Comparison of ENCODE assay signal across 16 cellular contexts in the genomic region with DNA sequence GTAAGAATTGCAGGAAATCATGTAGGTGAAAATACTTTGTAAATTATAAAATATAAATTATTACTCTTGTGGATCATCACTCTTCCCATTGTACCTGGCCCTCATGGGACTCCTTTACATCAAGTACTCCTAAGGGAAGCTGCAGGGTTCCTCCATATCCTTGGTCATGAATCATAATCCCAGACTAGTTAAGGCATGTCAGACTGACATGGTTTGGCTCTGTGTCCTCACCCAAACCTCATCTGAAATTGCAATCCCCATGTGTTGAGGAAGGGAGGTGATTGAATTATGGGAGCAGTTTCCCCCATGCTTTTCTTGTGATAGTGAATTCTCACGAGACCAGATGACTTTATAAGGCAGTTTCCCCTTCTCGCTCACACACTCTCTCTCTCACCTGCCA.
DNase-seq lines count a peak whose midpoint lies in the region; ATAC-seq, FAIRE-seq and TF ChIP-seq lines count a peak whose summit lies in the region.
"Had no signal": no experiment of that assay in that cellular context is flagged by ENCODE, and none has a peak within 500 bp of the region (broad histone marks: within the 10 kb centered on the region; RNA-seq: fewer than 3 reads in every experiment).

No MANE protein-coding gene starts in this region.

- no peaks in the 10 kb centered on the region for H3K4me1 ChIP-seq in mammary epithelial cell (ENCODE audit: insufficient read depth, low read length)
- peaks cover 3% of the 10 kb centered on the region for H3K4me1 ChIP-seq in foreskin keratinocyte
- H3K4me1 ChIP-seq: Caco-2, HAP-1 had no signal

- intact Hi-C loops in mammary epithelial cell (cut with micrococcal nuclease) = no loop called here

- TF ChIP-seq POLR2A in H54 (IDR thresholded peaks at IDR 0.05; ENCODE audit: low read depth, low read length) = no peak

- no peaks in the 10 kb centered on the region for H4K20me1 ChIP-seq in mammary epithelial cell (ENCODE audit: insufficient read depth, low read length)

- DNase-seq in RWPE1 (ENCODE audit: low spot score) = peak; percentile 14
- DNase-seq in mammary epithelial cell = peak; percentile 13
- peak; percentile 70 to 85 for DNase-seq in foreskin keratinocyte
- DNase-seq in H54 (ENCODE audit: insufficient read length, low spot score) = no peak
- DNase-seq: C1 segment of cervical spinal cord; Caco-2; CD8-positive, alpha-beta T cell; DMS153; DND-41; EL; GDM1 had no signal

- H3K9me3 ChIP-seq in mammary epithelial cell (replicated peaks; ENCODE audit: insufficient read depth, low read length) = peaks cover 14% of the 10 kb centered on the region
- H3K9me3 ChIP-seq: Caco-2, HAP-1 had no signal

- H3K27ac ChIP-seq in RWPE1 (no peak overlapping the region), mammary epithelial cell (ENCODE audit: insufficient read depth, low read depth, low read length) (no peak overlapping the region), foreskin keratinocyte (no peak overlapping the region)

- no peak overlapping the region for H3K9ac ChIP-seq in mammary epithelial cell (ENCODE audit: insufficient read depth, low read length)

- ATAC-seq in foreskin keratinocyte (peak; percentile 95), GM19035 (IDR thresholded peaks at IDR 0.05; ENCODE audit: unreplicated experiment) (no peak), HG02973 (IDR thresholded peaks at IDR 0.05; ENCODE audit: unreplicated experiment) (no peak)
- ATAC-seq: CD8-positive, alpha-beta T cell; GM12878; GM23338 had no signal

- H3K79me2 ChIP-seq in mammary epithelial cell (ENCODE audit: insufficient read depth, low read length) = no peaks in the 10 kb centered on the region

- no peaks in the 10 kb centered on the region for H3K27me3 ChIP-seq in mammary epithelial cell (ENCODE audit: insufficient read depth, low read length)
- H3K27me3 ChIP-seq in foreskin keratinocyte = no peaks in the 10 kb centered on the region

- no peaks in the 10 kb centered on the region for H3K36me3 ChIP-seq in mammary epithelial cell (ENCODE audit: insufficient read depth, low read length)
- H3K36me3 ChIP-seq: HAP-1 had no signal

- CTCF ChIA-PET in RWPE1 (lab: Yijun Ruan, JAX) (no interaction called here), mammary epithelial cell (lab: Charles Lee; ENCODE audit: low non-redundant PET) (no interaction called here)

- H3K4me2 ChIP-seq in mammary epithelial cell (ENCODE audit: insufficient read depth, low read depth, low read length) = no peak overlapping the region
- H3K4me2 ChIP-seq: GM23338 had no signal

- 68% methylated on average over 2 of the region's 2 CpGs for WGBS in mammary epithelial cell (ENCODE audit: low coverage, missing lambda C conversion rate)

- POLR2A ChIA-PET in RWPE1 (lab: Yijun Ruan, JAX; ENCODE audit: low non-redundant PET) = no interaction called here

- dilution Hi-C loops in mammary epithelial cell (cut with HindIII; ENCODE audit: low sequenced_read_pairs) = no loop called here

- BruUV-seq in mammary epithelial cell (replicated peaks; lab: Mats Ljungman, UMichigan) = no TSS peak

- no peak for TF ChIP-seq CTCF in RWPE1 (conservative IDR thresholded peaks at IDR 0.05; ENCODE audit: low read depth)
- no peak for TF ChIP-seq CTCF in mammary epithelial cell (conservative IDR thresholded peaks at IDR 0.05 in 1 of 2, IDR thresholded peaks at IDR 0.05 in 1 of 2; ENCODE audit: extremely low read depth in 1 of 2, insufficient read depth in 1 of 2, low read depth in 1 of 2, low read length in 2 of 2)
- TF ChIP-seq CTCF in foreskin keratinocyte (conservative IDR thresholded peaks at IDR 0.05) = no peak

- no peak overlapping the region for H2AFZ ChIP-seq in mammary epithelial cell (ENCODE audit: low read depth, low read length)
- H2AFZ ChIP-seq: GM23338 had no signal

- in situ Hi-C loops in mammary epithelial cell (cut with MboI; ENCODE audit: low sequenced_read_pairs in 2 of 2) = no loop called here

- no peak for FAIRE-seq in H54 (lab: Jason Lieb, UNC)
- FAIRE-seq: GM12878 had no signal

- H3K4me3 ChIP-seq in mammary epithelial cell (replicated peaks in 1 of 3; ENCODE audit: insufficient read depth in 1 of 3, low read depth in 2 of 3, low read length in 3 of 3) = no peak overlapping the region
- H3K4me3 ChIP-seq: GM12878, GM23338, HAP-1 had no signal
